18 cellular contexts compared by ENCODE assay signal in the genomic region with DNA sequence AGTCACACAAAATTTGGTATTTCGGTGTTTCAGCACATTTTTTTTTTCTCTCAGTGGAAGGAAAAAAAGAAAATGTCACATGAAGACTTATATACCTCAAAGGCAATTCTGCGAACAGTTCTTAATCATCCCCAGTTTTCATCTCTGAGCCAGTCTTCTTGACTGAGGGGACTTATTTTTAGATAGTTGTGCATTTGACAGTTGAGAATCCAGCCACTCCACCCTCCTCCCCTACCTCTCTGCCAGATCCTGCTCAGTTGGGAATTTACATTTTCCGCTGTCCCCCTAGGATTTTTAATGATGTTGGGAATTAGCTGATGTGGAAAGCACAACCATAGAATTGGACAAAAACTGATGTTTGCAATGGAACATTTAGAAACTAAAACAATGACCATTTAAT.
DNase-seq lines count a peak whose midpoint lies in the region; ATAC-seq and TF ChIP-seq lines count a peak whose summit lies in the region.
"Had no signal": no experiment of that assay in that cellular context is flagged by ENCODE, and none has a peak within 500 bp of the region (broad histone marks: within the 10 kb centered on the region; RNA-seq: fewer than 3 reads in every experiment).

No MANE protein-coding gene starts in this region.

- TF ChIP-seq EP300 in esophagus muscularis mucosa (IDR thresholded peaks at IDR 0.05) = no peak

- no peak overlapping the region for H3K9ac ChIP-seq in SK-N-MC (ENCODE audit: insufficient read length)
- H3K9ac ChIP-seq: BLaER1 treated with 17β-estradiol and CSF1 and Interleukin-3, amounts not matched to agents 10 nM and 100 nM had no signal

- H3K27ac ChIP-seq in GM23338 (ENCODE audit: low read depth) (no peak overlapping the region), SK-N-MC (peak overlapping the region; percentile 11; the same call in 1 of the 2 replicates), esophagus muscularis mucosa (replicated peaks in 1 of 4) (peak overlapping the region in 3 of 4 donors; percentile 20 to 31 (median 28)), osteoblast (ENCODE audit: low read depth, low read length) (no peak overlapping the region)
- H3K27ac ChIP-seq: BLaER1 treated with 17β-estradiol and CSF1 and Interleukin-3, amounts not matched to agents 10 nM and 100 nM had no signal

- no peaks in the 10 kb centered on the region; the same call in 2 of the 3 replicates for H3K36me3 Mint-ChIP-seq in GM23338 (ENCODE audit: low read depth)
- H3K36me3 Mint-ChIP-seq: CD4-positive, CD25-positive, alpha-beta regulatory T cell had no signal

- peak overlapping the region; percentile 35 for H3K4me2 ChIP-seq in GM23338
- no peak overlapping the region for H3K4me2 ChIP-seq in osteoblast (ENCODE audit: insufficient read depth, low read length)
- H3K4me2 ChIP-seq: BLaER1 treated with 17β-estradiol and CSF1 and Interleukin-3, amounts not matched to agents 10 nM and 100 nM had no signal

- no peaks in the 10 kb centered on the region; the same call in none of the 2 replicates for H3K9me2 ChIP-seq in GM23338 (ENCODE audit: insufficient read depth)

- 57% methylated on average over 3 of the region's 3 CpGs for WGBS in esophagus muscularis mucosa

- DNase-seq in GM23338 (ENCODE audit: low spot score) (no peak), SK-N-MC (ENCODE audit: low read depth, low spot score) (no peak), esophagus muscularis mucosa (ENCODE audit: extremely low spot score) (no peak), osteoblast (ENCODE audit: insufficient read length, low spot score, missing footprints) (peak; percentile 52), activated T-cell treated with anti-CD3 and anti-CD28 coated beads for 4 hours (no peak), NCI-H1694 (lab: John Stamatoyannopoulos, UW) (no peak)
- DNase-seq in stimulated activated CD4-positive, alpha-beta T cell treated with anti-CD3 and anti-CD28 coated beads, Interleukin-4, amount 100 ng/mL, for 24 hours = no peak
- DNase-seq: CD4-positive, CD25-positive, alpha-beta regulatory T cell; CD8-positive, alpha-beta memory T cell; COR-L47; DMS 273 treated with DMSO at 0.1 percent for 48 hours; DMS53; DND-41; EL; HCEC 1CT had no signal

- H4K20me1 ChIP-seq in GM23338 (replicated peaks; ENCODE audit: insufficient read depth) = no peaks in the 10 kb centered on the region
- no peaks in the 10 kb centered on the region for H4K20me1 ChIP-seq in osteoblast (ENCODE audit: insufficient read depth, low read length)
- H4K20me1 ChIP-seq: BLaER1 treated with 17β-estradiol and CSF1 and Interleukin-3, amounts not matched to agents 10 nM and 100 nM had no signal

- H3K36me3 ChIP-seq in GM23338 (ENCODE audit: insufficient read depth) (no peaks in the 10 kb centered on the region), SK-N-MC (ENCODE audit: insufficient read depth, low read length) (no peaks in the 10 kb centered on the region), esophagus muscularis mucosa (no peaks in the 10 kb centered on the region), osteoblast (ENCODE audit: insufficient read depth, low read length) (no peaks in the 10 kb centered on the region)
- H3K36me3 ChIP-seq: BLaER1 treated with 17β-estradiol and CSF1 and Interleukin-3, amounts not matched to agents 10 nM and 100 nM had no signal

- H3K4me3 Mint-ChIP-seq in GM23338 = no peak overlapping the region
- H3K4me3 Mint-ChIP-seq: B cell; CD4-positive, CD25-positive, alpha-beta regulatory T cell; CD8-positive, alpha-beta memory T cell had no signal

- peaks cover 26% of the 10 kb centered on the region for H3K4me1 Mint-ChIP-seq in GM23338
- H3K4me1 Mint-ChIP-seq: B cell; CD8-positive, alpha-beta memory T cell had no signal

- H3K4me1 ChIP-seq in GM23338 (ENCODE audit: insufficient read depth) = peaks cover 32% of the 10 kb centered on the region
- H3K4me1 ChIP-seq in esophagus muscularis mucosa = peaks cover 5 to 40% (median 26%) of the 10 kb centered on the region in 4 donors
- H3K4me1 ChIP-seq in osteoblast (ENCODE audit: insufficient read depth, low read length) = no peaks in the 10 kb centered on the region

- H3K9me3 Mint-ChIP-seq in GM23338 = peaks cover 5% of the 10 kb centered on the region; the same call in 1 of the 3 replicates

- no peaks in the 10 kb centered on the region for H3F3A ChIP-seq in GM23338 (replicated peaks; ENCODE audit: low read depth)

- no peak overlapping the region for H2AFZ ChIP-seq in GM23338
- no peak overlapping the region for H2AFZ ChIP-seq in osteoblast (ENCODE audit: low read length)

- H3K27me3 Mint-ChIP-seq in GM23338 (ENCODE audit: insufficient read depth, low read depth, poor library complexity) = peaks cover 4% of the 10 kb centered on the region
- H3K27me3 Mint-ChIP-seq: B cell; CD4-positive, CD25-positive, alpha-beta regulatory T cell had no signal

- no peaks in the 10 kb centered on the region for H3K9me3 ChIP-seq in SK-N-MC (ENCODE audit: low read depth, low read length)
- H3K9me3 ChIP-seq in esophagus muscularis mucosa = no peaks in the 10 kb centered on the region
- no peaks in the 10 kb centered on the region for H3K9me3 ChIP-seq in osteoblast (ENCODE audit: low read depth, low read length)

- H3K79me2 ChIP-seq in GM23338 (replicated peaks; ENCODE audit: insufficient read depth) = no peaks in the 10 kb centered on the region
- H3K79me2 ChIP-seq in osteoblast (ENCODE audit: insufficient read depth, low read length) = no peaks in the 10 kb centered on the region

- ATAC-seq in GM23338 = no peak
- ATAC-seq: GM12878 had no signal

- no peak for TF ChIP-seq CTCF in GM23338 (conservative IDR thresholded peaks at IDR 0.05; ENCODE audit: low read depth in 2 of 2)
- TF ChIP-seq CTCF in esophagus muscularis mucosa (IDR thresholded peaks at IDR 0.05) = no peak
- TF ChIP-seq CTCF in osteoblast (IDR thresholded peaks at IDR 0.05; ENCODE audit: extremely low read depth, low read depth, low read length) = no peak

- intact Hi-C loops in esophagus muscularis mucosa (cut with DNase I) = no loop called here

- H3K4me3 ChIP-seq in GM23338 = no peak overlapping the region
- H3K4me3 ChIP-seq in SK-N-MC = no peak overlapping the region
- no peak overlapping the region for H3K4me3 ChIP-seq in esophagus muscularis mucosa
- H3K4me3 ChIP-seq in osteoblast (ENCODE audit: insufficient read depth, low read length) = no peak overlapping the region
- H3K4me3 ChIP-seq: BLaER1 treated with 17β-estradiol and CSF1 and Interleukin-3, amounts not matched to agents 10 nM and 100 nM; GM12878 had no signal

- TF ChIP-seq POLR2A in esophagus muscularis mucosa (IDR thresholded peaks at IDR 0.05; ENCODE audit: low read depth) = no peak

- H3K27ac Mint-ChIP-seq in GM23338 = no peak overlapping the region
- H3K27ac Mint-ChIP-seq: B cell; CD4-positive, CD25-positive, alpha-beta regulatory T cell; CD8-positive, alpha-beta memory T cell had no signal

- H3K27me3 ChIP-seq in GM23338 (ENCODE audit: insufficient read depth) (no peaks in the 10 kb centered on the region), esophagus muscularis mucosa (no peaks in the 10 kb centered on the region), osteoblast (ENCODE audit: insufficient read depth, low read length) (no peaks in the 10 kb centered on the region)
- H3K27me3 ChIP-seq: BLaER1 treated with 17β-estradiol and CSF1 and Interleukin-3, amounts not matched to agents 10 nM and 100 nM had no signal

TF ChIP-seq in GM23338, 12 proteins besides CTCF, POLR2A, EP300 and RAD21 (continues in another document):
- TF ChIP-seq, protein P1, sequence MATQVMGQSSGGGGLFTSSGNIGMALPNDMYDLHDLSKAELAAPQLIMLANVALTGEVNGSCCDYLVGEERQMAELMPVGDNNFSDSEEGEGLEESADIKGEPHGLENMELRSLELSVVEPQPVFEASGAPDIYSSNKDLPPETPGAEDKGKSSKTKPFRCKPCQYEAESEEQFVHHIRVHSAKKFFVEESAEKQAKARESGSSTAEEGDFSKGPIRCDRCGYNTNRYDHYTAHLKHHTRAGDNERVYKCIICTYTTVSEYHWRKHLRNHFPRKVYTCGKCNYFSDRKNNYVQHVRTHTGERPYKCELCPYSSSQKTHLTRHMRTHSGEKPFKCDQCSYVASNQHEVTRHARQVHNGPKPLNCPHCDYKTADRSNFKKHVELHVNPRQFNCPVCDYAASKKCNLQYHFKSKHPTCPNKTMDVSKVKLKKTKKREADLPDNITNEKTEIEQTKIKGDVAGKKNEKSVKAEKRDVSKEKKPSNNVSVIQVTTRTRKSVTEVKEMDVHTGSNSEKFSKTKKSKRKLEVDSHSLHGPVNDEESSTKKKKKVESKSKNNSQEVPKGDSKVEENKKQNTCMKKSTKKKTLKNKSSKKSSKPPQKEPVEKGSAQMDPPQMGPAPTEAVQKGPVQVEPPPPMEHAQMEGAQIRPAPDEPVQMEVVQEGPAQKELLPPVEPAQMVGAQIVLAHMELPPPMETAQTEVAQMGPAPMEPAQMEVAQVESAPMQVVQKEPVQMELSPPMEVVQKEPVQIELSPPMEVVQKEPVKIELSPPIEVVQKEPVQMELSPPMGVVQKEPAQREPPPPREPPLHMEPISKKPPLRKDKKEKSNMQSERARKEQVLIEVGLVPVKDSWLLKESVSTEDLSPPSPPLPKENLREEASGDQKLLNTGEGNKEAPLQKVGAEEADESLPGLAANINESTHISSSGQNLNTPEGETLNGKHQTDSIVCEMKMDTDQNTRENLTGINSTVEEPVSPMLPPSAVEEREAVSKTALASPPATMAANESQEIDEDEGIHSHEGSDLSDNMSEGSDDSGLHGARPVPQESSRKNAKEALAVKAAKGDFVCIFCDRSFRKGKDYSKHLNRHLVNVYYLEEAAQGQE (IDR thresholded peaks at IDR 0.05; ENCODE audit: unreplicated experiment) = no peak

Comparison
In these comparisons a context has a peak if more than half of its experiments do, and no peak if none do; other contexts are left out.
1. H3K27ac ChIP-seq: peak in SK-N-MC (single experiment) and esophagus muscularis mucosa (3 of 4); none in GM23338 (single experiment) and osteoblast (single experiment).